1 cellular context compared by ENCODE assay signal in genomic region chr11:70230840-70231710, GRCh38.
TF ChIP-seq lines count a peak whose summit lies in the region.

No MANE protein-coding gene starts in this region.

TF ChIP-seq in H1, 55 proteins besides CTCF, POLR2A, EP300 and RAD21:
- TF ChIP-seq SIN3A (conservative IDR thresholded peaks at IDR 0.05 in 1 of 2, IDR thresholded peaks at IDR 0.05 in 1 of 2; ENCODE audit: low read depth in 1 of 2, low read length in 2 of 2) = no peak
- TF ChIP-seq SP4 (IDR thresholded peaks at IDR 0.05; ENCODE audit: low read length) = no peak
- no peak for TF ChIP-seq BCL11A (IDR thresholded peaks at IDR 0.05; ENCODE audit: low read depth in 2 of 2, low read length in 2 of 2)
- TF ChIP-seq RFX5 (IDR thresholded peaks at IDR 0.05; ENCODE audit: borderline replicate concordance, low read depth, low read length) = no peak
- TF ChIP-seq RNF2 (IDR thresholded peaks at IDR 0.05; ENCODE audit: borderline replicate concordance, low read depth, low read length, missing control alignments, poor library complexity, severe bottlenecking) = no peak
- no peak for TF ChIP-seq SAP30 (IDR thresholded peaks at IDR 0.05; ENCODE audit: insufficient read depth, insufficient replicate concordance, low read length)
- no peak for TF ChIP-seq CREB1 (IDR thresholded peaks at IDR 0.05)
- TF ChIP-seq CTBP2 (IDR thresholded peaks at IDR 0.05; ENCODE audit: borderline replicate concordance, insufficient read depth, insufficient read length, low read length) = no peak
- TF ChIP-seq GTF2F1 (IDR thresholded peaks at IDR 0.05; ENCODE audit: borderline replicate concordance, low read depth, low read length) = no peak
- no peak for TF ChIP-seq CBX5 (IDR thresholded peaks at IDR 0.05; ENCODE audit: low read depth, low read length)
